In the genomic region with DNA sequence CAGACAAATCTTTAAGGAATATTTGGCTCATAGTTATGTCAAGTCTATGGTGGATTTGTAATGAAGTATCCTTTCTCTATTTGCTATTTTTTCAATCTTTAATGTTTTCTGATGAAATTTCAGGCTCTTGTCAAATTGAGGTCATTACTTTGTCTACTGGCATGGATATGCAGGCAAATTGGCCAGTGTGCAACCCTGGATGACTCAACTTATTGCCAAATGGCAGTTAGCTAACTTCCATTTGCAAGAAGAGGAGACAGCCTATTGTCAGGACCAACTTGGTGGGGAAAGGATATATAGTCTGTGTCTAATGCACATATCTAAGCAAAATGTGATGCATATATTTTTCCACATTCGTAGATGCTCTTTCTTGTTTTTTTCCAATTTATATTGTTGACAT, we compare ENCODE assay signal across 15 cellular contexts.
A peak's percentile ranks its signal among the peaks of the same experiment; 100 is the strongest.
DNase-seq lines count a peak whose midpoint lies in the region; ATAC-seq and TF ChIP-seq lines count a peak whose summit lies in the region.
"Had no signal": no experiment of that assay in that cellular context is flagged by ENCODE, and none has a peak within 500 bp of the region (broad histone marks: within the 10 kb centered on the region; RNA-seq: fewer than 3 reads in every experiment).

No MANE protein-coding gene starts in this region.

- peaks cover 28 to 49% of the 10 kb centered on the region in 2 experiments for H3K4me1 ChIP-seq in neutrophil (ENCODE audit: control insufficient read depth in 1 of 2, insufficient read depth in 1 of 2, low read depth in 1 of 2, low read length in 1 of 2)

- H3K36me3 ChIP-seq in neutrophil, result no peaks in the 10 kb centered on the region
- H3K36me3 ChIP-seq: pancreas had no signal

- no peak for ATAC-seq in stimulated activated naive CD8-positive, alpha-beta T cell treated with anti-CD3 and anti-CD28 coated beads, Interleukin-15, amount 100 ng/mL, for 72 hours
- ATAC-seq: stimulated activated naive CD8-positive, alpha-beta T cell treated with anti-CD3 and anti-CD28 coated beads, Interleukin-15, Interleukin-2, amounts not matched to agents 100 U/mL and 50 U/mL, for 24 hours; T-cell had no signal

- no peak overlapping the region for H3K4me3 ChIP-seq in cardiac fibroblast (replicated peaks in 1 of 2; ENCODE audit: low read depth in 2 of 2, low read length in 2 of 2)
- no peak overlapping the region for H3K4me3 ChIP-seq in neutrophil (ENCODE audit: low read depth in 1 of 2, low read length in 1 of 2)
- H3K4me3 ChIP-seq: pancreas had no signal

- H3K4me3 Mint-ChIP-seq in stimulated activated naive CD8-positive, alpha-beta T cell treated with anti-CD3 and anti-CD28 coated beads, Interleukin-15, amount 100 ng/mL, for 72 hours, result no peak overlapping the region
- H3K4me3 Mint-ChIP-seq: T-cell had no signal

- no peak overlapping the region for H3K27ac Mint-ChIP-seq in stimulated activated naive CD8-positive, alpha-beta T cell treated with anti-CD3 and anti-CD28 coated beads, Interleukin-15, amount 100 ng/mL, for 72 hours
- H3K27ac Mint-ChIP-seq: T-cell had no signal

- TF ChIP-seq CTCF in cardiac fibroblast (IDR thresholded peaks at IDR 0.05; ENCODE audit: low read depth, low read length) (no peak), neutrophil (IDR thresholded peaks at IDR 0.05) (no peak)

- peak overlapping the region; percentile 42 for H3K27ac ChIP-seq in neutrophil
- H3K27ac ChIP-seq: pancreas had no signal

- DNase-seq in DMS53 (lab: John Stamatoyannopoulos, UW), result peak; percentile 40
- DNase-seq in M059J (ENCODE audit: low read depth), result peak; percentile 50
- DNase-seq in cardiac fibroblast (ENCODE audit: low read depth in 2 of 2), result peak; percentile 92 to 94
- no peak for DNase-seq in stimulated activated naive CD8-positive, alpha-beta T cell treated with anti-CD3 and anti-CD28 coated beads, Interleukin-15, amount 100 ng/mL, for 72 hours
- no peak for DNase-seq in T-helper 2 cell
- no peak for DNase-seq in NCI-H2227 (lab: John Stamatoyannopoulos, UW; ENCODE audit: unreplicated experiment)
- no peak for DNase-seq in NCI-H526 (lab: John Stamatoyannopoulos, UW)
- DNase-seq: activated CD4-positive, alpha-beta T cell treated with anti-CD3 and anti-CD28 coated beads for 48 hours; activated gamma-delta T cell; NCI-H1105 treated with DMSO at 0.1 percent for 48 hours; stimulated activated CD4-positive, alpha-beta T cell treated with anti-CD3 and anti-CD28 coated beads, Interleukin-4, amount 100 ng/mL, for 24 hours; stimulated activated naive CD8-positive, alpha-beta T cell treated with anti-CD3 and anti-CD28 coated beads, Interleukin-15, Interleukin-2, amounts not matched to agents 100 U/mL and 50 U/mL, for 24 hours; T-cell had no signal

- peaks cover 4% of the 10 kb centered on the region for H3K4me1 Mint-ChIP-seq in stimulated activated naive CD8-positive, alpha-beta T cell treated with anti-CD3 and anti-CD28 coated beads, Interleukin-15, amount 100 ng/mL, for 72 hours
- H3K4me1 Mint-ChIP-seq: T-cell had no signal

- no peaks in the 10 kb centered on the region for H3K27me3 ChIP-seq in neutrophil
- H3K27me3 ChIP-seq: pancreas had no signal

- H3K9me3 ChIP-seq in neutrophil, result no peaks in the 10 kb centered on the region
- H3K9me3 ChIP-seq: pancreas had no signal

- no peaks in the 10 kb centered on the region for H3K27me3 Mint-ChIP-seq in stimulated activated naive CD8-positive, alpha-beta T cell treated with anti-CD3 and anti-CD28 coated beads, Interleukin-15, amount 100 ng/mL, for 72 hours
- H3K27me3 Mint-ChIP-seq: T-cell had no signal

- H3K9me3 Mint-ChIP-seq in stimulated activated naive CD8-positive, alpha-beta T cell treated with anti-CD3 and anti-CD28 coated beads, Interleukin-15, amount 100 ng/mL, for 72 hours, result peaks cover 8 to 20% of the 10 kb centered on the region in 2 donors

Comparison
In these comparisons a context has a peak if more than half of its experiments do, and no peak if none do; other contexts are left out.
1. DNase-seq: peak in DMS53 (single experiment), M059J (single experiment) and cardiac fibroblast (2 of 2); none in stimulated activated naive CD8-positive, alpha-beta T cell treated with anti-CD3 and anti-CD28 coated beads, Interleukin-15, amount 100 ng/mL, for 72 hours (0 of 2), T-helper 2 cell (0 of 5), NCI-H2227 (single experiment) and NCI-H526 (0 of 2).